ENCODE assay signal across 1 cellular context in the genomic region with DNA sequence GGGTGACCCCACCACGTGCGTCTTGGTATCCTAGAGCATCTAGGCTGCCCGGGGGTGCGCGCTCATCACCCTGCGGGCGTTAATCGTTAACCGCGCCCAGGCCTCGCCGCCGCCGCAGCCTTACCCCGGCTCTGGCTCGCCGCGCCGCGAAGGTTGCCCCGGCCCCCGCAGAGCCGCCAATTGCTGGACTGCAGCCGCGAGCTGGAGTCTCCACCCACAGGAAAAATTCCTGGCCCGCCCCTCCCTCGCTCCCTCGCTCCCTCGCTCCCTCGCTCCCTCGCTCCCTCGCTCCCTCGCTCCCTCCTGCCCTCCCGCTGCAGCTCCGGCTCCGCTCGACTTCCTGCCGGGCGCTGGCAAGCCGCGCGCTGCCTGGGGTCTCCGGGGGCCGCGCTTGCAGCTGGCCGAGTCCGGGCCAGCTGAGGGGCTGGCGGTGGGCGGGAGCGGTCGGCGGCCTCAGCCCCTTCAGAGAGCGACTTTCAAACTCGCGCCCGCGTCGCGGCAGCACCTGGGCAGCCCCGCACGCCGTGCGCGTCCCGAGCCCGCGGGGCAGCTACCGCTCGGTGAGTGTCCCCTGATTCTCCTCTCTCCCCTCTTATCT.
TF ChIP-seq lines count a peak whose summit lies in the region.

A gene (plus strand): TSS at position 280 of the 598 bp plus-strand sequence. CDS start 23,208 bp downstream, outside the sequence.

TF ChIP-seq in H1, 55 proteins besides CTCF, POLR2A, EP300 and RAD21 (continued from another document):
- TF ChIP-seq, protein P1, sequence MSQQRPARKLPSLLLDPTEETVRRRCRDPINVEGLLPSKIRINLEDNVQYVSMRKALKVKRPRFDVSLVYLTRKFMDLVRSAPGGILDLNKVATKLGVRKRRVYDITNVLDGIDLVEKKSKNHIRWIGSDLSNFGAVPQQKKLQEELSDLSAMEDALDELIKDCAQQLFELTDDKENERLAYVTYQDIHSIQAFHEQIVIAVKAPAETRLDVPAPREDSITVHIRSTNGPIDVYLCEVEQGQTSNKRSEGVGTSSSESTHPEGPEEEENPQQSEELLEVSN (IDR thresholded peaks at IDR 0.05) = 0 out of 2 replicates have a peak, but pooled peaks have one; percentile 32
- TF ChIP-seq, protein P2, sequence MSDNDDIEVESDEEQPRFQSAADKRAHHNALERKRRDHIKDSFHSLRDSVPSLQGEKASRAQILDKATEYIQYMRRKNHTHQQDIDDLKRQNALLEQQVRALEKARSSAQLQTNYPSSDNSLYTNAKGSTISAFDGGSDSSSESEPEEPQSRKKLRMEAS (IDR thresholded peaks at IDR 0.05) = peak; percentile 73
- TF ChIP-seq KDM4A (IDR thresholded peaks at IDR 0.05; ENCODE audit: low read depth, low read length, severe bottlenecking) (peak; percentile 33), RNF2 (IDR thresholded peaks at IDR 0.05; ENCODE audit: borderline replicate concordance, low read depth, low read length, missing control alignments, poor library complexity, severe bottlenecking) (no peak), RFX5 (IDR thresholded peaks at IDR 0.05; ENCODE audit: borderline replicate concordance, low read depth, low read length) (no peak), POU5F1 (IDR thresholded peaks at IDR 0.05; ENCODE audit: low read depth, low read length) (no peak), EGR1 (IDR thresholded peaks at IDR 0.05; ENCODE audit: borderline replicate concordance, low read depth, low read length) (peak; percentile 68; the same call in 1 of the 2 replicates), TBP (IDR thresholded peaks at IDR 0.05; ENCODE audit: low read depth, low read length) (no peak), NANOG (IDR thresholded peaks at IDR 0.05; ENCODE audit: insufficient read depth, low read depth, low read length, poor library complexity, severe bottlenecking) (peak; percentile 76), CBX5 (IDR thresholded peaks at IDR 0.05; ENCODE audit: low read depth, low read length) (no peak), RXRA (IDR thresholded peaks at IDR 0.05; ENCODE audit: insufficient read depth, low read depth, low read length) (no peak), CHD2 (IDR thresholded peaks at IDR 0.05; ENCODE audit: low read length) (no peak), GTF2F1 (IDR thresholded peaks at IDR 0.05; ENCODE audit: borderline replicate concordance, low read depth, low read length) (no peak), RBBP5 (IDR thresholded peaks at IDR 0.05; ENCODE audit: borderline replicate concordance, low read depth, low read length) (peak; percentile 56; the same call in 1 of the 2 replicates), SRF (IDR thresholded peaks at IDR 0.05; ENCODE audit: low read depth, low read length) (no peak), ASH2L (IDR thresholded peaks at IDR 0.05; ENCODE audit: low read length) (peak; percentile 95), POLR2AphosphoS5 (IDR thresholded peaks at IDR 0.05; ENCODE audit: low read depth, low read length) (0 out of 2 replicates have a peak, but pooled peaks have one; percentile 39), CBX8 (IDR thresholded peaks at IDR 0.05; ENCODE audit: borderline replicate concordance, low read depth, low read length) (no peak), SAP30 (IDR thresholded peaks at IDR 0.05; ENCODE audit: insufficient read depth, insufficient replicate concordance, low read length) (no peak), SP4 (IDR thresholded peaks at IDR 0.05; ENCODE audit: low read length) (no peak), YY1 (IDR thresholded peaks at IDR 0.05; ENCODE audit: low read depth, low read length) (no peak), TAF7 (optimal IDR thresholded peaks at IDR 0.05; ENCODE audit: borderline replicate concordance, low read depth, low read length) (no peak), CTBP2 (IDR thresholded peaks at IDR 0.05; ENCODE audit: borderline replicate concordance, insufficient read depth, insufficient read length, low read length) (peak; percentile 63), BACH1 (IDR thresholded peaks at IDR 0.05; ENCODE audit: low read length) (no peak), GABPA (IDR thresholded peaks at IDR 0.05; ENCODE audit: borderline replicate concordance, insufficient read depth, low read length) (no peak), SIN3A (conservative IDR thresholded peaks at IDR 0.05 in 1 of 2, IDR thresholded peaks at IDR 0.05 in 1 of 2; ENCODE audit: low read depth in 1 of 2, low read length in 2 of 2) (peak; percentile 44 to 79; a peak in 2 of 4 replicates)
- TF ChIP-seq, protein P3, sequence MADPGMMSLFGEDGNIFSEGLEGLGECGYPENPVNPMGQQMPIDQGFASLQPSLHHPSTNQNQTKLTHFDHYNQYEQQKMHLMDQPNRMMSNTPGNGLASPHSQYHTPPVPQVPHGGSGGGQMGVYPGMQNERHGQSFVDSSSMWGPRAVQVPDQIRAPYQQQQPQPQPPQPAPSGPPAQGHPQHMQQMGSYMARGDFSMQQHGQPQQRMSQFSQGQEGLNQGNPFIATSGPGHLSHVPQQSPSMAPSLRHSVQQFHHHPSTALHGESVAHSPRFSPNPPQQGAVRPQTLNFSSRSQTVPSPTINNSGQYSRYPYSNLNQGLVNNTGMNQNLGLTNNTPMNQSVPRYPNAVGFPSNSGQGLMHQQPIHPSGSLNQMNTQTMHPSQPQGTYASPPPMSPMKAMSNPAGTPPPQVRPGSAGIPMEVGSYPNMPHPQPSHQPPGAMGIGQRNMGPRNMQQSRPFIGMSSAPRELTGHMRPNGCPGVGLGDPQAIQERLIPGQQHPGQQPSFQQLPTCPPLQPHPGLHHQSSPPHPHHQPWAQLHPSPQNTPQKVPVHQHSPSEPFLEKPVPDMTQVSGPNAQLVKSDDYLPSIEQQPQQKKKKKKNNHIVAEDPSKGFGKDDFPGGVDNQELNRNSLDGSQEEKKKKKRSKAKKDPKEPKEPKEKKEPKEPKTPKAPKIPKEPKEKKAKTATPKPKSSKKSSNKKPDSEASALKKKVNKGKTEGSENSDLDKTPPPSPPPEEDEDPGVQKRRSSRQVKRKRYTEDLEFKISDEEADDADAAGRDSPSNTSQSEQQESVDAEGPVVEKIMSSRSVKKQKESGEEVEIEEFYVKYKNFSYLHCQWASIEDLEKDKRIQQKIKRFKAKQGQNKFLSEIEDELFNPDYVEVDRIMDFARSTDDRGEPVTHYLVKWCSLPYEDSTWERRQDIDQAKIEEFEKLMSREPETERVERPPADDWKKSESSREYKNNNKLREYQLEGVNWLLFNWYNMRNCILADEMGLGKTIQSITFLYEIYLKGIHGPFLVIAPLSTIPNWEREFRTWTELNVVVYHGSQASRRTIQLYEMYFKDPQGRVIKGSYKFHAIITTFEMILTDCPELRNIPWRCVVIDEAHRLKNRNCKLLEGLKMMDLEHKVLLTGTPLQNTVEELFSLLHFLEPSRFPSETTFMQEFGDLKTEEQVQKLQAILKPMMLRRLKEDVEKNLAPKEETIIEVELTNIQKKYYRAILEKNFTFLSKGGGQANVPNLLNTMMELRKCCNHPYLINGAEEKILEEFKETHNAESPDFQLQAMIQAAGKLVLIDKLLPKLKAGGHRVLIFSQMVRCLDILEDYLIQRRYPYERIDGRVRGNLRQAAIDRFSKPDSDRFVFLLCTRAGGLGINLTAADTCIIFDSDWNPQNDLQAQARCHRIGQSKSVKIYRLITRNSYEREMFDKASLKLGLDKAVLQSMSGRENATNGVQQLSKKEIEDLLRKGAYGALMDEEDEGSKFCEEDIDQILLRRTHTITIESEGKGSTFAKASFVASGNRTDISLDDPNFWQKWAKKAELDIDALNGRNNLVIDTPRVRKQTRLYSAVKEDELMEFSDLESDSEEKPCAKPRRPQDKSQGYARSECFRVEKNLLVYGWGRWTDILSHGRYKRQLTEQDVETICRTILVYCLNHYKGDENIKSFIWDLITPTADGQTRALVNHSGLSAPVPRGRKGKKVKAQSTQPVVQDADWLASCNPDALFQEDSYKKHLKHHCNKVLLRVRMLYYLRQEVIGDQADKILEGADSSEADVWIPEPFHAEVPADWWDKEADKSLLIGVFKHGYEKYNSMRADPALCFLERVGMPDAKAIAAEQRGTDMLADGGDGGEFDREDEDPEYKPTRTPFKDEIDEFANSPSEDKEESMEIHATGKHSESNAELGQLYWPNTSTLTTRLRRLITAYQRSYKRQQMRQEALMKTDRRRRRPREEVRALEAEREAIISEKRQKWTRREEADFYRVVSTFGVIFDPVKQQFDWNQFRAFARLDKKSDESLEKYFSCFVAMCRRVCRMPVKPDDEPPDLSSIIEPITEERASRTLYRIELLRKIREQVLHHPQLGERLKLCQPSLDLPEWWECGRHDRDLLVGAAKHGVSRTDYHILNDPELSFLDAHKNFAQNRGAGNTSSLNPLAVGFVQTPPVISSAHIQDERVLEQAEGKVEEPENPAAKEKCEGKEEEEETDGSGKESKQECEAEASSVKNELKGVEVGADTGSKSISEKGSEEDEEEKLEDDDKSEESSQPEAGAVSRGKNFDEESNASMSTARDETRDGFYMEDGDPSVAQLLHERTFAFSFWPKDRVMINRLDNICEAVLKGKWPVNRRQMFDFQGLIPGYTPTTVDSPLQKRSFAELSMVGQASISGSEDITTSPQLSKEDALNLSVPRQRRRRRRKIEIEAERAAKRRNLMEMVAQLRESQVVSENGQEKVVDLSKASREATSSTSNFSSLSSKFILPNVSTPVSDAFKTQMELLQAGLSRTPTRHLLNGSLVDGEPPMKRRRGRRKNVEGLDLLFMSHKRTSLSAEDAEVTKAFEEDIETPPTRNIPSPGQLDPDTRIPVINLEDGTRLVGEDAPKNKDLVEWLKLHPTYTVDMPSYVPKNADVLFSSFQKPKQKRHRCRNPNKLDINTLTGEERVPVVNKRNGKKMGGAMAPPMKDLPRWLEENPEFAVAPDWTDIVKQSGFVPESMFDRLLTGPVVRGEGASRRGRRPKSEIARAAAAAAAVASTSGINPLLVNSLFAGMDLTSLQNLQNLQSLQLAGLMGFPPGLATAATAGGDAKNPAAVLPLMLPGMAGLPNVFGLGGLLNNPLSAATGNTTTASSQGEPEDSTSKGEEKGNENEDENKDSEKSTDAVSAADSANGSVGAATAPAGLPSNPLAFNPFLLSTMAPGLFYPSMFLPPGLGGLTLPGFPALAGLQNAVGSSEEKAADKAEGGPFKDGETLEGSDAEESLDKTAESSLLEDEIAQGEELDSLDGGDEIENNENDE (IDR thresholded peaks at IDR 0.05; ENCODE audit: insufficient replicate concordance, low read length) = no peak
- TF ChIP-seq, protein P4, sequence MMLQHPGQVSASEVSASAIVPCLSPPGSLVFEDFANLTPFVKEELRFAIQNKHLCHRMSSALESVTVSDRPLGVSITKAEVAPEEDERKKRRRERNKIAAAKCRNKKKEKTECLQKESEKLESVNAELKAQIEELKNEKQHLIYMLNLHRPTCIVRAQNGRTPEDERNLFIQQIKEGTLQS (IDR thresholded peaks at IDR 0.05; ENCODE audit: insufficient read depth, low read depth, low read length) = no peak
